In genomic region chr17:77107506-77108433, GRCh38 we compare ENCODE assay signal across 9 cellular contexts. TPM values are rescaled to one million over a fixed set of nuclear protein-coding genes. Genes with fewer than 3 reads are reported as not detected.
A peak's percentile ranks its signal among the peaks of the same experiment; 100 is the strongest.
DNase-seq lines count a peak whose midpoint lies in the region; ATAC-seq, FAIRE-seq and TF ChIP-seq lines count a peak whose summit lies in the region.
"Had no signal": no experiment of that assay in that cellular context is flagged by ENCODE, and none has a peak within 500 bp of the region (broad histone marks: within the 10 kb centered on the region; RNA-seq: fewer than 3 reads in every experiment).

No MANE protein-coding gene starts in this region.

- no peak overlapping the region for H3K4me3 ChIP-seq in upper lobe of right lung
- H3K4me3 ChIP-seq: BLaER1 had no signal

- no peak for TF ChIP-seq CTCF in upper lobe of right lung (IDR thresholded peaks at IDR 0.05)

- H3K4me1 ChIP-seq in upper lobe of right lung: peaks cover 29% of the 10 kb centered on the region

- no peaks in the 10 kb centered on the region for H3K36me3 ChIP-seq in upper lobe of right lung
- H3K36me3 ChIP-seq: BLaER1 had no signal

- no peak for ATAC-seq in sciatic nerve
- no peak for ATAC-seq in upper lobe of right lung

- no peaks in the 10 kb centered on the region for H3K27me3 ChIP-seq in upper lobe of right lung
- H3K27me3 ChIP-seq: BLaER1 had no signal

- FAIRE-seq in urothelium cell line (lab: Jason Lieb, UNC): no peak

- no peaks in the 10 kb centered on the region for H3K9me3 ChIP-seq in upper lobe of right lung
- H3K9me3 ChIP-seq: BLaER1 had no signal

- DNase-seq in activated naive CD4-positive, alpha-beta T cell treated with Interleukin-2 at 50 U/mL for 16 hours: peak; percentile 72
- no peak for DNase-seq in activated naive CD4-positive, alpha-beta T cell (lab: John Stamatoyannopoulos, UW)
- DNase-seq in M059J (ENCODE audit: low read depth): peak; percentile 25
- DNase-seq in central memory CD4-positive, alpha-beta T cell: peak; percentile 28
- DNase-seq in stimulated activated CD8-positive, alpha-beta memory T cell treated with anti-CD3 and anti-CD28 coated beads, Interleukin-2, amount 100 ng/mL, for 1 hour (ENCODE audit: low read depth in 2 of 2): peak; percentile 18 to 48
- DNase-seq in urothelium cell line (ENCODE audit: low spot score): no peak
- DNase-seq in sciatic nerve (ENCODE audit: low spot score): no peak
- no peak for DNase-seq in upper lobe of right lung

- intact Hi-C loops in sciatic nerve (cut with DNase I) (no loop called here), upper lobe of right lung (cut with DNase I) (no loop called here)

- H3K27ac ChIP-seq in upper lobe of right lung: no peak overlapping the region
- H3K27ac ChIP-seq: BLaER1 had no signal

RNA-seq across cellular contexts. Expression of gene SEC14L1, which starts 33.0 kb away (rescaled TPM):
- total RNA-seq in M059J (2014; rRNA removed; shearing (Covaris generic)): 29.2 and 49.4 TPM in 2 replicates
- total RNA-seq in sciatic nerve (130 TPM), upper lobe of right lung (144 TPM)

Comparison
In these comparisons a context has a peak if more than half of its experiments do, and no peak if none do; other contexts are left out.
1. DNase-seq: peak in activated naive CD4-positive, alpha-beta T cell treated with Interleukin-2 at 50 U/mL for 16 hours (single experiment), M059J (single experiment), central memory CD4-positive, alpha-beta T cell (single experiment) and stimulated activated CD8-positive, alpha-beta memory T cell treated with anti-CD3 and anti-CD28 coated beads, Interleukin-2, amount 100 ng/mL, for 1 hour (2 of 2); none in activated naive CD4-positive, alpha-beta T cell (0 of 4), urothelium cell line (single experiment), sciatic nerve (single experiment) and upper lobe of right lung (single experiment).